Comparison of ENCODE assay signal across 22 cellular contexts in the genomic region with DNA sequence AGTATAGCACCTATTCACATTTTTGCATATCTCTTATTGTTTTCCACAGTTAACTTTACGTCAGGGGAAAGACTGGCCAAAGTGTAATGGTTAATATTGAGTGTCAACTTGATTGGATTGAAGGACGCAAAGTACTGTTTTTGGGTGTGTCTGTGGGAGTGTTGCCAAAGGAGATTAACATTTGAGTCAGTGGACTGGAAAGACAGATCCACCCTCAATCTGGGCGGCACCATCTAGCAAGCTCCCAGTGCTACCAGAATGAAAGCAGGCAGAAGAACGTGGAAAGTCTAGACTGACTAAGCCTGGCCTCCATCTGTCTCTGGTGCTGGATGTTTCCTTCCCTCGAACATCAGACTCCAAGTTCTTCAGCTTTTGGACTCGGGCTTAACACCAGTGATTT.
"Had no signal": no experiment of that assay in that cellular context is flagged by ENCODE, and none has a peak within 500 bp of the region (broad histone marks: within the 10 kb centered on the region; RNA-seq: fewer than 3 reads in every experiment).

No MANE protein-coding gene starts in this region.

- DNase-seq: activated CD4-positive, alpha-beta memory T cell treated with anti-CD3 and anti-CD28 coated beads, Interleukin-2, amount 10 ng/mL, durations not matched to agents 7 days and 5 days; activated CD4-positive, alpha-beta T cell treated with anti-CD3 and anti-CD28 coated beads, Interleukin-2, amount 10 ng/mL, durations not matched to agents 24 days and 14 days; activated effector memory CD4-positive, alpha-beta T cell treated with anti-CD3 and anti-CD28 coated beads, Interleukin-2, amount 50 U/mL, for 16 hours; activated naive CD4-positive, alpha-beta T cell treated with anti-CD3 and anti-CD28 coated beads, Interleukin-2, amount 10 ng/mL, durations not matched to agents 7 days and 5 days; activated naive CD8-positive, alpha-beta T cell treated with anti-CD3 and anti-CD28 coated beads, Interleukin-2, amount 50 U/mL, for 24 hours; activated T-cell treated with anti-CD3 and anti-CD28 coated beads, Interleukin-2, amount 50 U/mL, for 72 hours; cortex of kidney; endodermal cell; heart left ventricle; ovary; stimulated activated CD4-positive, alpha-beta T cell treated with anti-CD3 and anti-CD28 coated beads, Interleukin-4, amount 100 ng/mL, for 24 hours; stimulated activated naive CD4-positive, alpha-beta T cell treated with Interleukin-2 at 50 U/mL for 16 hours; T1000; upper lobe of right lung had no signal

- H3K4me3 ChIP-seq: cardiac muscle cell, heart left ventricle, ovary, prostate gland, upper lobe of right lung had no signal

- FAIRE-seq: islet of Langerhans had no signal

- H3K9me3 ChIP-seq: neutrophil, ovary, prostate gland, upper lobe of right lung had no signal

- H3K27me3 Mint-ChIP-seq: activated CD4-positive, alpha-beta memory T cell treated with anti-CD3 and anti-CD28 coated beads, Interleukin-2, amount 10 ng/mL, durations not matched to agents 7 days and 5 days; activated CD4-positive, alpha-beta T cell treated with anti-CD3 and anti-CD28 coated beads, Interleukin-2, amount 10 ng/mL, durations not matched to agents 24 days and 14 days; activated naive CD4-positive, alpha-beta T cell treated with anti-CD3 and anti-CD28 coated beads, Interleukin-2, amount 10 ng/mL, durations not matched to agents 7 days and 5 days; activated naive CD8-positive, alpha-beta T cell treated with anti-CD3 and anti-CD28 coated beads, Interleukin-2, amount 50 U/mL, for 24 hours; memory B cell had no signal

- H3K4me3 Mint-ChIP-seq: activated CD4-positive, alpha-beta memory T cell treated with anti-CD3 and anti-CD28 coated beads, Interleukin-2, amount 10 ng/mL, durations not matched to agents 7 days and 5 days; activated CD4-positive, alpha-beta T cell treated with anti-CD3 and anti-CD28 coated beads, Interleukin-2, amount 10 ng/mL, durations not matched to agents 24 days and 14 days; activated naive CD4-positive, alpha-beta T cell treated with anti-CD3 and anti-CD28 coated beads, Interleukin-2, amount 10 ng/mL, durations not matched to agents 7 days and 5 days; activated naive CD8-positive, alpha-beta T cell treated with anti-CD3 and anti-CD28 coated beads, Interleukin-2, amount 50 U/mL, for 24 hours; activated T-cell treated with anti-CD3 and anti-CD28 coated beads, Interleukin-2, amount 50 U/mL, for 72 hours; endodermal cell; memory B cell; nephron had no signal

- H3K36me3 Mint-ChIP-seq: activated naive CD4-positive, alpha-beta T cell treated with anti-CD3 and anti-CD28 coated beads, Interleukin-2, amount 10 ng/mL, durations not matched to agents 7 days and 5 days; memory B cell had no signal

- H3K27ac Mint-ChIP-seq: activated CD4-positive, alpha-beta memory T cell treated with anti-CD3 and anti-CD28 coated beads, Interleukin-2, amount 10 ng/mL, durations not matched to agents 7 days and 5 days; activated CD4-positive, alpha-beta T cell treated with anti-CD3 and anti-CD28 coated beads, Interleukin-2, amount 10 ng/mL, durations not matched to agents 24 days and 14 days; activated naive CD4-positive, alpha-beta T cell treated with anti-CD3 and anti-CD28 coated beads, Interleukin-2, amount 10 ng/mL, durations not matched to agents 7 days and 5 days; activated naive CD8-positive, alpha-beta T cell treated with anti-CD3 and anti-CD28 coated beads, Interleukin-2, amount 50 U/mL, for 24 hours; activated T-cell treated with anti-CD3 and anti-CD28 coated beads, Interleukin-2, amount 50 U/mL, for 72 hours; endodermal cell; memory B cell; nephron had no signal

- H3K4me1 Mint-ChIP-seq: activated CD4-positive, alpha-beta memory T cell treated with anti-CD3 and anti-CD28 coated beads, Interleukin-2, amount 10 ng/mL, durations not matched to agents 7 days and 5 days; activated CD4-positive, alpha-beta T cell treated with anti-CD3 and anti-CD28 coated beads, Interleukin-2, amount 10 ng/mL, durations not matched to agents 24 days and 14 days; activated naive CD4-positive, alpha-beta T cell treated with anti-CD3 and anti-CD28 coated beads, Interleukin-2, amount 10 ng/mL, durations not matched to agents 7 days and 5 days; activated naive CD8-positive, alpha-beta T cell treated with anti-CD3 and anti-CD28 coated beads, Interleukin-2, amount 50 U/mL, for 24 hours; endodermal cell; memory B cell; nephron had no signal

- H3K27me3 ChIP-seq: cardiac muscle cell, heart left ventricle, neutrophil, ovary, upper lobe of right lung had no signal

- ATAC-seq: activated CD4-positive, CD25-positive, alpha-beta regulatory T cell treated with anti-CD3 and anti-CD28 coated beads, Interleukin-2, amount 50 U/mL, for 24 hours; activated naive CD8-positive, alpha-beta T cell treated with anti-CD3 and anti-CD28 coated beads, Interleukin-2, amount 50 U/mL, for 24 hours; activated T-cell treated with anti-CD3 and anti-CD28 coated beads, Interleukin-2, amount 50 U/mL, for 72 hours; heart left ventricle; upper lobe of right lung had no signal

- H3K27ac ChIP-seq: cardiac muscle cell, epithelial cell of prostate, heart left ventricle, neutrophil, ovary, prostate gland, upper lobe of right lung had no signal

- H3K4me1 ChIP-seq: prostate gland, upper lobe of right lung had no signal

- H3K36me3 ChIP-seq: cardiac muscle cell, heart left ventricle, neutrophil, ovary, prostate gland, upper lobe of right lung had no signal
